In genomic region chr9:81474125-81474524, GRCh38 we compare ENCODE assay signal across 21 cellular contexts.
"Had no signal": no experiment of that assay in that cellular context is flagged by ENCODE, and none has a peak within 500 bp of the region (broad histone marks: within the 10 kb centered on the region; RNA-seq: fewer than 3 reads in every experiment).

No MANE protein-coding gene starts in this region.

- H3K36me3 ChIP-seq: colonic mucosa, esophagus muscularis mucosa, gastrocnemius medialis, heart right ventricle, left lung, lower lobe of right lung had no signal

- H3K9me3 Mint-ChIP-seq: dendritic cell treated with granulocyte-macrophage colony-stimulating factor and Interleukin-4, amounts not matched to agents 40 ng/mL and 50 ng/mL, for 4 days; endodermal cell; mesothelial cell of epicardium; naive B cell had no signal

- H3K27me3 Mint-ChIP-seq: dendritic cell treated with granulocyte-macrophage colony-stimulating factor and Interleukin-4, amounts not matched to agents 40 ng/mL and 50 ng/mL, for 4 days; effector memory CD8-positive, alpha-beta T cell had no signal

- H3K4me3 Mint-ChIP-seq: dendritic cell treated with granulocyte-macrophage colony-stimulating factor and Interleukin-4, amounts not matched to agents 40 ng/mL and 50 ng/mL, for 4 days; effector memory CD8-positive, alpha-beta T cell; endodermal cell; mesothelial cell of epicardium; naive B cell had no signal

- H3K27ac ChIP-seq: colonic mucosa, esophagus muscularis mucosa, heart right ventricle, left lung, lower lobe of right lung had no signal

- H3K4me1 Mint-ChIP-seq: naive B cell had no signal

- H3K4me1 ChIP-seq: colonic mucosa, left lung, lower lobe of right lung had no signal

- ATAC-seq: effector memory CD8-positive, alpha-beta T cell; heart right ventricle; left cardiac atrium; left lung; left ventricle myocardium superior; lower lobe of right lung; mucosa of descending colon had no signal

- H3K27me3 ChIP-seq: colonic mucosa, esophagus muscularis mucosa, gastrocnemius medialis, heart right ventricle, left lung had no signal

- H3K4me3 ChIP-seq: colonic mucosa, esophagus muscularis mucosa, gastrocnemius medialis, heart right ventricle, left lung, lower lobe of right lung, mucosa of descending colon had no signal

- H3K27ac Mint-ChIP-seq: dendritic cell treated with granulocyte-macrophage colony-stimulating factor and Interleukin-4, amounts not matched to agents 40 ng/mL and 50 ng/mL, for 4 days; effector memory CD8-positive, alpha-beta T cell; endodermal cell; mesothelial cell of epicardium; naive B cell had no signal

- DNase-seq: colonic mucosa; cortex of kidney; effector CD8-positive, alpha-beta T cell; effector memory CD8-positive, alpha-beta T cell; endodermal cell; foreskin melanocyte; glutamatergic neuron; head of caudate nucleus; heart right ventricle; hippocampal formation; left cardiac atrium; left lung; left ventricle myocardium superior; lower lobe of right lung; mesenchymal stem cell; mucosa of descending colon; naive B cell had no signal

- H3K9me3 ChIP-seq: colonic mucosa, esophagus muscularis mucosa, gastrocnemius medialis, heart right ventricle, left lung, lower lobe of right lung, mucosa of descending colon had no signal

- H3K36me3 Mint-ChIP-seq: mesothelial cell of epicardium, naive B cell had no signal
